ENCODE assay signal across 17 cellular contexts in genomic region chr2:73020306-73020656, GRCh38. TPM values are rescaled to one million over a fixed set of nuclear protein-coding genes. Genes with fewer than 3 reads are reported as not detected.
DNase-seq lines count a peak whose midpoint lies in the region; ATAC-seq, FAIRE-seq and TF ChIP-seq lines count a peak whose summit lies in the region.
"Had no signal": no experiment of that assay in that cellular context is flagged by ENCODE, and none has a peak within 500 bp of the region (broad histone marks: within the 10 kb centered on the region; RNA-seq: fewer than 3 reads in every experiment).

No MANE protein-coding gene starts in this region.

- H3K4me1 ChIP-seq in A549 (peaks cover 22% of the 10 kb centered on the region), H9 (ENCODE audit: insufficient read depth, low read length) (no peaks in the 10 kb centered on the region), mesodermal cell (ENCODE audit: control insufficient read depth, insufficient read depth, low read length, poor library complexity, severe bottlenecking) (peaks cover 20% of the 10 kb centered on the region)

- TF ChIP-seq CTCF in A549 (IDR thresholded peaks at IDR 0.05) = no peak
- TF ChIP-seq CTCF in H9 (conservative IDR thresholded peaks at IDR 0.05) = no peak
- no peak for TF ChIP-seq CTCF in brain microvascular endothelial cell (IDR thresholded peaks at IDR 0.05; ENCODE audit: low read depth, low read length, missing control alignments)

- no peak overlapping the region for H3K23ac ChIP-seq in H9 (ENCODE audit: insufficient read length, low read depth, low read length)

- H3K23me2 ChIP-seq in H9 (ENCODE audit: insufficient read length, low read depth, low read length, poor library complexity, severe bottlenecking) = no peaks in the 10 kb centered on the region

- H3K14ac ChIP-seq in H9 (ENCODE audit: insufficient read depth, low read length) = no peak overlapping the region

- no peak overlapping the region for H2BK120ac ChIP-seq in H9 (ENCODE audit: low read depth, low read length, poor library complexity, severe bottlenecking)

- no peak for TF ChIP-seq POLR2A in A549 (IDR thresholded peaks at IDR 0.05; ENCODE audit: low read length)

- H2BK20ac ChIP-seq in H9 (ENCODE audit: low read depth, low read length, poor library complexity, severe bottlenecking) = no peak overlapping the region

- H3K36me3 ChIP-seq in brain microvascular endothelial cell (replicated peaks) (no peaks in the 10 kb centered on the region), mesodermal cell (ENCODE audit: control insufficient read depth, insufficient read depth, low read length) (peaks cover 8% of the 10 kb centered on the region)

- peak overlapping the region in 2 of 3 experiments; percentile 55 to 61; a peak in 3 of 7 replicates for H3K27ac Mint-ChIP-seq in H9

- WGBS in A549 (ENCODE audit: missing lambda C conversion rate) = 94% methylated on average over 8 of the region's 8 CpGs
- no CpG with 5 or more reads among the region's 8 CpGs for WGBS in H9 (ENCODE audit: extremely low coverage, insufficient read length, low lambda C conversion rate)
- 93 to 98% methylated on average over 8 of the region's 8 CpGs for WGBS in mesodermal cell (ENCODE audit: insufficient coverage in 2 of 2), 2 experiments

- H4K91ac ChIP-seq in H9 (ENCODE audit: insufficient read length, low read depth, low read length) = no peak overlapping the region

- no peak overlapping the region for H3K18ac ChIP-seq in H9 (ENCODE audit: insufficient read length, low read depth, low read length)

- peaks cover 5% of the 10 kb centered on the region in 2 experiments for H3K4me1 Mint-ChIP-seq in H9

- CTCF ChIA-PET in A549 (lab: Yijun Ruan, JAX) = interaction anchor here (1.2 to 1.8 kb wide), 4 partner anchors 11 to 46 kb away, joined by 3 to 5 read pairs (median 4); no protein-coding TSS in a partner anchor

- TF ChIP-seq RAD21 in A549 (conservative IDR thresholded peaks at IDR 0.05 in 1 of 2, IDR thresholded peaks at IDR 0.05 in 1 of 2) = no peak

- no peak for FAIRE-seq in A549 (lab: Jason Lieb, UNC)

- H3K4me2 ChIP-seq in A549 = no peak overlapping the region; the same call in 2 of the 3 replicates
- H3K4me2 ChIP-seq in H9 (ENCODE audit: insufficient read depth, insufficient read length, low read length) = no peak overlapping the region
- H3K4me2 ChIP-seq: KMS-11 had no signal

- H3K4ac ChIP-seq in H9 (ENCODE audit: low read depth, low read length) = no peak overlapping the region

- no peaks in the 10 kb centered on the region for H3K27me3 Mint-ChIP-seq in H9 (ENCODE audit: low read depth)

- H3T11ph ChIP-seq in H9 (ENCODE audit: low read length) = no peak overlapping the region

- ATAC-seq in A549 (peak in 1 of 2 experiments; percentile 24; a peak in 3 of 6 replicates), GM21381 (IDR thresholded peaks at IDR 0.05; ENCODE audit: unreplicated experiment) (no peak), HG03565 (IDR thresholded peaks at IDR 0.05; ENCODE audit: unreplicated experiment) (no peak)

- POLR2A ChIA-PET in A549 (lab: Yijun Ruan, JAX) = no interaction called here

- DNase-seq in A549 (ENCODE audit: low read depth in 1 of 2, low spot score in 1 of 2) (no peak), H9 (no peak), brain microvascular endothelial cell (no peak), occipital lobe (lab: John Stamatoyannopoulos, UW) (no peak)
- DNase-seq: AML-193, DMS153, NCI-H1092, NCI-H146, NCI-H2081, NCI-H748 treated with DMSO at 0.1 percent for 48 hours, OCI-M1 had no signal

- H3K27me3 ChIP-seq in H9 (ENCODE audit: insufficient read depth, low read length) = no peaks in the 10 kb centered on the region
- no peaks in the 10 kb centered on the region for H3K27me3 ChIP-seq in brain microvascular endothelial cell (replicated peaks)

- H3K4me3 ChIP-seq in A549 = no peak overlapping the region
- no peak overlapping the region for H3K4me3 ChIP-seq in brain microvascular endothelial cell (ENCODE audit: low read depth, low read length)
- H3K4me3 ChIP-seq in mesodermal cell (ENCODE audit: extremely low read depth, insufficient read depth, low read length, poor library complexity, severe bottlenecking) = no peak overlapping the region

- no peaks in the 10 kb centered on the region for H3K79me2 ChIP-seq in H9 (ENCODE audit: insufficient read depth, low read length)

- H3K27ac ChIP-seq in A549 = peak overlapping the region; percentile 38 to 68; a peak in 4 of 6 replicates
- no peak overlapping the region for H3K27ac ChIP-seq in H9 (ENCODE audit: insufficient read length, low read depth, low read length)
- H3K27ac ChIP-seq in brain microvascular endothelial cell = peak overlapping the region; percentile 40
- H3K27ac ChIP-seq in mesodermal cell (ENCODE audit: low read depth, low read length, severe bottlenecking) = peak overlapping the region; percentile 53
- H3K27ac ChIP-seq: KMS-11, RWPE1 had no signal

- no peaks in the 10 kb centered on the region for H3K9me3 Mint-ChIP-seq in H9

- H2BK5ac ChIP-seq in H9 (ENCODE audit: insufficient read length, low read length) = no peak overlapping the region

- TF ChIP-seq EP300 in A549 (IDR thresholded peaks at IDR 0.05) = no peak

- H4K20me1 ChIP-seq in H9 (ENCODE audit: control insufficient read depth, insufficient read depth, insufficient read length) = no peaks in the 10 kb centered on the region

- no peak overlapping the region for H3K4me3 Mint-ChIP-seq in H9
- H3K4me3 Mint-ChIP-seq: CD14-positive monocyte had no signal

- H4K5ac ChIP-seq in H9 (ENCODE audit: insufficient read length, low read depth, low read length) = no peak overlapping the region

- peaks cover 1 to 12% (median 5%) of the 10 kb centered on the region in 3 experiments; a peak in 4 of 7 replicates for H3K36me3 Mint-ChIP-seq in H9 (ENCODE audit: insufficient read depth in 1 of 3, low read depth in 3 of 3)

- in situ Hi-C loops in brain microvascular endothelial cell (cut with HindIII; ENCODE audit: low pct_ligation_motif_present, low sequenced_read_pairs) = no loop called here

- H3K9me3 ChIP-seq in A549 = no peaks in the 10 kb centered on the region
- no peaks in the 10 kb centered on the region for H3K9me3 ChIP-seq in H9 (ENCODE audit: control insufficient read depth, low read depth, low read length)
- no peaks in the 10 kb centered on the region for H3K9me3 ChIP-seq in mesodermal cell (ENCODE audit: control insufficient read depth, low read length)

- no peaks in the 10 kb centered on the region for H3K79me1 ChIP-seq in H9 (ENCODE audit: insufficient read depth, low read depth, low read length, poor library complexity, severe bottlenecking)

- H2AK5ac ChIP-seq in H9 (ENCODE audit: insufficient read length, low read length) = no peak overlapping the region

- no peak overlapping the region for H3K56ac ChIP-seq in H9 (ENCODE audit: insufficient read length, low read depth, low read length)

- no peak overlapping the region for H2BK15ac ChIP-seq in H9 (ENCODE audit: low read depth, low read length)

- H3K9ac ChIP-seq in H9 (ENCODE audit: extremely low read depth, insufficient read length, low read length) = no peak overlapping the region
- H3K9ac ChIP-seq: KMS-11 had no signal

- H2AFZ ChIP-seq in H9 (ENCODE audit: low read length) = no peak overlapping the region

- no peak overlapping the region for H4K8ac ChIP-seq in H9 (replicated peaks; ENCODE audit: insufficient read length, low read depth, low read length)

- no peak overlapping the region for H2BK12ac ChIP-seq in H9 (ENCODE audit: insufficient read length, low read depth, low read length)

TF ChIP-seq in A549, 52 proteins besides CTCF, POLR2A, EP300 and RAD21 (continues in another document):
- TF ChIP-seq PHF8 (IDR thresholded peaks at IDR 0.05; ENCODE audit: borderline replicate concordance, low read depth) = no peak
- TF ChIP-seq CEBPB (IDR thresholded peaks at IDR 0.05) = no peak
- no peak for TF ChIP-seq ATOH8 (CRISPR knock-in tag; IDR thresholded peaks at IDR 0.05; ENCODE audit: low read depth)
- TF ChIP-seq USF2 (IDR thresholded peaks at IDR 0.05) = no peak
- TF ChIP-seq HEYL (CRISPR knock-in tag; IDR thresholded peaks at IDR 0.05) = no peak
- TF ChIP-seq RNF2 (IDR thresholded peaks at IDR 0.05; ENCODE audit: borderline replicate concordance, low read depth) = no peak
- TF ChIP-seq NR3C1 (IDR thresholded peaks at IDR 0.05) = no peak
- TF ChIP-seq FOSB (CRISPR knock-in tag; IDR thresholded peaks at IDR 0.05) = no peak
- no peak for TF ChIP-seq TP53 (CRISPR knock-in tag; IDR thresholded peaks at IDR 0.05)
- no peak for TF ChIP-seq ZSCAN20 (CRISPR knock-in tag; IDR thresholded peaks at IDR 0.05)
- TF ChIP-seq ZFP36 (IDR thresholded peaks at IDR 0.05; ENCODE audit: borderline replicate concordance, partially characterized antibody) = no peak
- TF ChIP-seq HOXA7 (CRISPR knock-in tag; IDR thresholded peaks at IDR 0.05) = no peak
- no peak for TF ChIP-seq FOXS1 (CRISPR knock-in tag; IDR thresholded peaks at IDR 0.05)
- TF ChIP-seq EHMT2 (IDR thresholded peaks at IDR 0.05; ENCODE audit: low read depth) = no peak
- TF ChIP-seq HOXB13 (CRISPR knock-in tag; IDR thresholded peaks at IDR 0.05; ENCODE audit: low read depth) = no peak
- TF ChIP-seq SREBF2 (IDR thresholded peaks at IDR 0.05) = no peak

RNA-seq across cellular contexts. Expression of gene SFXN5, which starts 51.2 kb away (rescaled TPM):
- polyA plus RNA-seq in A549 (2011; rRNA removed) (16.7 and 22.0 TPM in 2 replicates), A549 (2017; fragmentation: RNase III; extraction: RNeasy Plus Mini Kit Qiagen cat#74134 plus additional on column Dnase treatment) (18.2 to 20.4 TPM (median 19.6 TPM) in 3 replicates)
- 19.8 and 21.7 TPM in 2 replicates for polyA plus RNA-seq in A549 (2012; cell fraction: cytosol; rRNA removed)
- polyA plus RNA-seq in A549 (2012; cell fraction: nucleus; rRNA removed) = 60.1 and 76.2 TPM in 2 replicates
- polyA minus RNA-seq in A549 (2011; rRNA and poly(A)+ RNA removed) = 32.2 and 41.1 TPM in 2 replicates
- total RNA-seq in H9 (2021) (28.9 and 30.9 TPM in 2 replicates), occipital lobe (27.5 TPM)
- 8.6 TPM for polyA plus RNA-seq in mesodermal cell (2013, experiment 1 of 2)
- 7.5 TPM for polyA plus RNA-seq in mesodermal cell (2013, experiment 2 of 2)
